Comparison of ENCODE assay signal across 9 cellular contexts in genomic region chr2:158753561-158754302, GRCh38. TPM values are rescaled to one million over a fixed set of nuclear protein-coding genes. Genes with fewer than 3 reads are reported as not detected.
DNase-seq lines count a peak whose midpoint lies in the region; ATAC-seq and TF ChIP-seq lines count a peak whose summit lies in the region.
"Had no signal": no experiment of that assay in that cellular context is flagged by ENCODE, and none has a peak within 500 bp of the region (broad histone marks: within the 10 kb centered on the region; RNA-seq: fewer than 3 reads in every experiment).

No MANE protein-coding gene starts in this region.

- no peaks in the 10 kb centered on the region for H3K9me2 ChIP-seq in hepatocyte (replicated peaks; ENCODE audit: insufficient read depth)

- no peaks in the 10 kb centered on the region for H3K36me3 ChIP-seq in ascending aorta
- H3K36me3 ChIP-seq in hepatocyte (replicated peaks; ENCODE audit: insufficient read depth, low read depth) = no peaks in the 10 kb centered on the region
- H3K36me3 ChIP-seq: BLaER1 had no signal

- no peak overlapping the region for H3K27ac ChIP-seq in ascending aorta
- H3K27ac ChIP-seq in hepatocyte = no peak overlapping the region
- H3K27ac ChIP-seq: BLaER1 had no signal

- H3K9me3 ChIP-seq in ascending aorta (no peaks in the 10 kb centered on the region), hepatocyte (ENCODE audit: low read depth) (no peaks in the 10 kb centered on the region)
- H3K9me3 ChIP-seq: BLaER1 had no signal

- intact Hi-C loops in ascending aorta (cut with DNase I) (loop anchor here (5.0 to 10.0 kb wide), 3 partner anchors 296 to 731 kb away; partner anchors contain the start of genes CCDC148 and PKP4), sciatic nerve (cut with DNase I) (loop anchor here (10.0 kb wide), 1 partner anchor 719 kb away; no protein-coding TSS in a partner anchor)

- DNase-seq in DMS153 treated with DMSO at 0.1 percent for 48 hours (lab: John Stamatoyannopoulos, UW; ENCODE audit: unreplicated experiment) (peak; percentile 48), DMS153 (lab: John Stamatoyannopoulos, UW) (no peak), NCI-H82 (lab: John Stamatoyannopoulos, UW) (peak; percentile 82), ascending aorta (ENCODE audit: low spot score in 2 of 2) (no peak), hepatocyte (ENCODE audit: low spot score) (peak; percentile 77), sciatic nerve (ENCODE audit: low spot score) (no peak)

- H3K79me2 ChIP-seq in hepatocyte = no peaks in the 10 kb centered on the region

- H4K20me1 ChIP-seq in hepatocyte (ENCODE audit: insufficient read depth, poor library complexity, severe bottlenecking) = no peaks in the 10 kb centered on the region
- H4K20me1 ChIP-seq: BLaER1 had no signal

- peak overlapping the region in 1 of 2 donors; percentile 57 for H3K4me3 ChIP-seq in ascending aorta
- no peak overlapping the region for H3K4me3 ChIP-seq in hepatocyte
- H3K4me3 ChIP-seq: BLaER1 had no signal

- H3K4me1 ChIP-seq in ascending aorta (peaks cover 0 to 6% of the 10 kb centered on the region in 2 donors), hepatocyte (ENCODE audit: insufficient read depth) (peaks cover 6% of the 10 kb centered on the region)
- H3K4me1 ChIP-seq: BLaER1 had no signal

- no peaks in the 10 kb centered on the region for H3K27me3 ChIP-seq in ascending aorta
- H3K27me3 ChIP-seq in hepatocyte = peaks cover 5% of the 10 kb centered on the region
- H3K27me3 ChIP-seq: BLaER1 had no signal

- no peak overlapping the region for H2AFZ ChIP-seq in hepatocyte

- H3K4me2 ChIP-seq in hepatocyte = peak overlapping the region; percentile 72
- H3K4me2 ChIP-seq: BLaER1 had no signal

- TF ChIP-seq CTCF in ascending aorta (IDR thresholded peaks at IDR 0.05) (peak; percentile 61 to 87 (median 81)), hepatocyte (IDR thresholded peaks at IDR 0.05; ENCODE audit: poor library complexity) (peak; percentile 93)

- peak; percentile 90 for ATAC-seq in GM19463 (IDR thresholded peaks at IDR 0.05; ENCODE audit: unreplicated experiment)
- ATAC-seq in HG03558 (IDR thresholded peaks at IDR 0.05; ENCODE audit: extremely low read depth, unreplicated experiment) = peak; percentile 91
- ATAC-seq in sciatic nerve = peak; percentile 90

- 47% methylated on average over 12 of the region's 12 CpGs for WGBS in hepatocyte (ENCODE audit: low lambda C conversion rate, missing lambda C conversion rate)

RNA-seq across cellular contexts. Expression of gene DAPL1, which starts 41.4 kb away (rescaled TPM):
- total RNA-seq in ascending aorta = not detected
- not detected in 2 replicates for total RNA-seq in hepatocyte
- polyA plus RNA-seq in hepatocyte = not detected in 2 replicates
- total RNA-seq in sciatic nerve = not detected

Comparison
In these comparisons a context has a peak if more than half of its experiments do, and no peak if none do; other contexts are left out.
1. DNase-seq: peak in DMS153 treated with DMSO at 0.1 percent for 48 hours (single experiment), NCI-H82 (single experiment) and hepatocyte (single experiment); none in DMS153 (single experiment), ascending aorta (0 of 2) and sciatic nerve (single experiment).
2. Peak in every context shown above with its lines, with median percentiles within 50 percentile points of each other: ATAC-seq.